Comparison of ENCODE assay signal across 1 cellular context in the genomic region with DNA sequence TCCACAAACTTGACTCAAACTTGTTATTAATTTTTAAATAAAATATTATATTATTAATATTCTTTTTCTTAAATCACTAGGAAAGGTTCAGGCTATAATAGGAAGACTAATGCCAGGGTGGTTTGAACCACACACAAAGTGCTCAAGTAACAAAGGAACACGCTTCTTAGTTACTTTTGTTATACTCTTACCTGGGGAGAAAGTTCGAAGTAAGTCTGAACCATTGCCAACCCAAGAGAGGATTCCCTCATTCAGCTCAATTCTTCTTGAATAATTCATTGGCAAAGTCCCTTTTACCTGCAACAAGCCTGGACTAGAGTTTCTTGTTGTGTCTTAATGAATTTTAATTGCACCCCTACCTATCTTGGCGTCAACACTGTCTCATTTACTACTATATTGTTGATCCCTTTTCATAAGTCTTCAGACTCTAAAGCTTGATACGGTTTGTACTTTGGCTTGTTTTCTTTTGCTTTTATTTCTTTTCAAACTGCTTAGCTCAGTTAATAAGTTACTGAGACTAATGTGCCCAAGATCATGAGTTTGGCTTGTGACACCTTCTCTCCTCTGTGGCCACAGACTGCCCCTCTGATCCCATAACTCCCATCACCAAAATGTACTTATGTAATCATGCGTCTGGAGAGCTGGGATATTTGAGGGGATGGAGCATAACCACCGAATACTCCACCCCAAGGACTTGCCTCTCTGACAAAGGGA.
TF ChIP-seq lines count a peak whose summit lies in the region.

No MANE protein-coding gene starts in this region.

TF ChIP-seq in GM23338, 12 proteins besides CTCF, POLR2A, EP300 and RAD21 (continued from another document):
- TF ChIP-seq, protein P1, sequence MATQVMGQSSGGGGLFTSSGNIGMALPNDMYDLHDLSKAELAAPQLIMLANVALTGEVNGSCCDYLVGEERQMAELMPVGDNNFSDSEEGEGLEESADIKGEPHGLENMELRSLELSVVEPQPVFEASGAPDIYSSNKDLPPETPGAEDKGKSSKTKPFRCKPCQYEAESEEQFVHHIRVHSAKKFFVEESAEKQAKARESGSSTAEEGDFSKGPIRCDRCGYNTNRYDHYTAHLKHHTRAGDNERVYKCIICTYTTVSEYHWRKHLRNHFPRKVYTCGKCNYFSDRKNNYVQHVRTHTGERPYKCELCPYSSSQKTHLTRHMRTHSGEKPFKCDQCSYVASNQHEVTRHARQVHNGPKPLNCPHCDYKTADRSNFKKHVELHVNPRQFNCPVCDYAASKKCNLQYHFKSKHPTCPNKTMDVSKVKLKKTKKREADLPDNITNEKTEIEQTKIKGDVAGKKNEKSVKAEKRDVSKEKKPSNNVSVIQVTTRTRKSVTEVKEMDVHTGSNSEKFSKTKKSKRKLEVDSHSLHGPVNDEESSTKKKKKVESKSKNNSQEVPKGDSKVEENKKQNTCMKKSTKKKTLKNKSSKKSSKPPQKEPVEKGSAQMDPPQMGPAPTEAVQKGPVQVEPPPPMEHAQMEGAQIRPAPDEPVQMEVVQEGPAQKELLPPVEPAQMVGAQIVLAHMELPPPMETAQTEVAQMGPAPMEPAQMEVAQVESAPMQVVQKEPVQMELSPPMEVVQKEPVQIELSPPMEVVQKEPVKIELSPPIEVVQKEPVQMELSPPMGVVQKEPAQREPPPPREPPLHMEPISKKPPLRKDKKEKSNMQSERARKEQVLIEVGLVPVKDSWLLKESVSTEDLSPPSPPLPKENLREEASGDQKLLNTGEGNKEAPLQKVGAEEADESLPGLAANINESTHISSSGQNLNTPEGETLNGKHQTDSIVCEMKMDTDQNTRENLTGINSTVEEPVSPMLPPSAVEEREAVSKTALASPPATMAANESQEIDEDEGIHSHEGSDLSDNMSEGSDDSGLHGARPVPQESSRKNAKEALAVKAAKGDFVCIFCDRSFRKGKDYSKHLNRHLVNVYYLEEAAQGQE (IDR thresholded peaks at IDR 0.05; ENCODE audit: unreplicated experiment): no peak
